Comparison of ENCODE assay signal across 1 cellular context in genomic region chr4:113979973-113980615, GRCh38.
TF ChIP-seq lines count a peak whose summit lies in the region.

No MANE protein-coding gene starts in this region.

TF ChIP-seq in IMR-90, 13 proteins besides CTCF, POLR2A, EP300 and RAD21 (continued from another document):
- no peak for TF ChIP-seq USF2 (IDR thresholded peaks at IDR 0.05; ENCODE audit: low read depth, low read length)
- TF ChIP-seq MXI1 (IDR thresholded peaks at IDR 0.05; ENCODE audit: borderline replicate concordance, low read depth, low read length), result no peak
- no peak for TF ChIP-seq MAFK (IDR thresholded peaks at IDR 0.05; ENCODE audit: low read depth, low read length)
- no peak for TF ChIP-seq CEBPB (IDR thresholded peaks at IDR 0.05; ENCODE audit: low read depth, low read length)
- no peak for TF ChIP-seq FOS (IDR thresholded peaks at IDR 0.05; ENCODE audit: low read depth, low read length)
- TF ChIP-seq SMC3 (IDR thresholded peaks at IDR 0.05; ENCODE audit: low read depth, low read length), result no peak
